In the genomic region with DNA sequence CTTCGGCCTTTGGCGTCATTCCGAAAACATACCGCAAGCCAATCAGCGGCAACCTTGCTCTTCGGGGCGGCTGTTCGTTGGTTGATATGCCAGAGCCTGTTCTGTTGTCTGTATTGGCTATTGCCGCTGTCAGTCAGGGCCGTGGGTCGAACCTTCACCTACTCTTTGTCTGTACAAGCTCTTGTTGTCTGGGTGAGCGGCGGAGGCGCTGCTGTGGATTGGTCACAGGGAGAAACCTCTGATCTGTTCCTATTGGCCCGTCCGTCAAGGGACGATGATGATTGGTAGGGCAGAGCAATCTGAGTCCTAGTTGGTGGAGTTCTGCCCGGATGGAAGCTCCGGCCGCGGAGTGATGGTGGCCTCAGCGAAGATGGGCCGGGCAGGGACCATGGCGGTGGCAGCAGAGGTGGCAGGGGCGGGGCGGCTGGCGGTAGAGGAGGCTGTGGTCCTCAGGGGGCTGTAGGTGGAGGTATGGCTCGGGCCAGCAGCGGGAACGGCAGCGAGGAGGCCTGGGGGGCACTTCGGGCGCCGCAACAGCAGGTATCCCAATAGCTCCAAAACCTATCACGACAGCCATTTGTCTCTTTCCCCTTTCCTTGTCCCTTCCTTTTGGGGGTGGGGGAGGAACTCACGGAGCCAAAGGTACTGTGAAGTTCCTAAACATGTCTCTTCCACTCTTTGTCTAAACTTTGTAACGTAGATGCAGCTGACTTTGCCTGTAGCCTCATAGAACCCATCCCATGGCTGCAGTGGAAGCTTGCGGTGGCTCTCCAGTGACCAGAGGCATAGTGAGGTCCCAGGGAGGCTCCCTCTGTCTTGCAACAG, we compare ENCODE assay signal across 1 cellular context.
A peak's percentile ranks its signal among the peaks of the same experiment; 100 is the strongest.
TF ChIP-seq lines count a peak whose summit lies in the region.

A gene (plus strand): TSS at position 307 of the 825 bp plus-strand sequence. CDS start 165 bp downstream, at position 472.

TF ChIP-seq in GM12878, 131 proteins besides CTCF, POLR2A, EP300 and RAD21 (continued from another document and continues in another):
- TF ChIP-seq, protein P1, sequence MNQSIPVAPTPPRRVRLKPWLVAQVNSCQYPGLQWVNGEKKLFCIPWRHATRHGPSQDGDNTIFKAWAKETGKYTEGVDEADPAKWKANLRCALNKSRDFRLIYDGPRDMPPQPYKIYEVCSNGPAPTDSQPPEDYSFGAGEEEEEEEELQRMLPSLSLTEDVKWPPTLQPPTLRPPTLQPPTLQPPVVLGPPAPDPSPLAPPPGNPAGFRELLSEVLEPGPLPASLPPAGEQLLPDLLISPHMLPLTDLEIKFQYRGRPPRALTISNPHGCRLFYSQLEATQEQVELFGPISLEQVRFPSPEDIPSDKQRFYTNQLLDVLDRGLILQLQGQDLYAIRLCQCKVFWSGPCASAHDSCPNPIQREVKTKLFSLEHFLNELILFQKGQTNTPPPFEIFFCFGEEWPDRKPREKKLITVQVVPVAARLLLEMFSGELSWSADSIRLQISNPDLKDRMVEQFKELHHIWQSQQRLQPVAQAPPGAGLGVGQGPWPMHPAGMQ (IDR thresholded peaks at IDR 0.05; ENCODE audit: borderline replicate concordance) = no peak
- TF ChIP-seq DPF2 (IDR thresholded peaks at IDR 0.05) (peak; percentile 97), IKZF2 (IDR thresholded peaks at IDR 0.05) (no peak), BCL11A (IDR thresholded peaks at IDR 0.05; ENCODE audit: low read depth, low read length) (no peak), RB1 (IDR thresholded peaks at IDR 0.05; ENCODE audit: borderline replicate concordance) (0 out of 2 replicates have a peak, but pooled peaks have one; percentile 27), FOXM1 (IDR thresholded peaks at IDR 0.05; ENCODE audit: low read depth, low read length) (peak; percentile 56; the same call in 1 of the 2 replicates), SPI1 (IDR thresholded peaks at IDR 0.05; ENCODE audit: borderline replicate concordance, insufficient read depth, low read depth, low read length) (no peak), WRNIP1 (IDR thresholded peaks at IDR 0.05; ENCODE audit: borderline replicate concordance, low read depth, low read length) (no peak), SMC3 (IDR thresholded peaks at IDR 0.05; ENCODE audit: borderline replicate concordance, low read length) (no peak), ZBED1 (IDR thresholded peaks at IDR 0.05; ENCODE audit: borderline replicate concordance) (peak; percentile 47), YY1 (IDR thresholded peaks at IDR 0.05; ENCODE audit: low read depth, low read length) (peak; percentile 90), PAX8 (IDR thresholded peaks at IDR 0.05) (no peak), JUNB (IDR thresholded peaks at IDR 0.05) (no peak), ZNF217 (IDR thresholded peaks at IDR 0.05) (no peak), HDGF (IDR thresholded peaks at IDR 0.05) (peak; percentile 68; the same call in 1 of the 2 replicates), ZNF622 (IDR thresholded peaks at IDR 0.05) (no peak), TCF12 (IDR thresholded peaks at IDR 0.05; ENCODE audit: low read depth, low read length) (no peak), MEF2A (IDR thresholded peaks at IDR 0.05; ENCODE audit: insufficient read depth, low read depth, low read length) (no peak)
- TF ChIP-seq, protein P2, sequence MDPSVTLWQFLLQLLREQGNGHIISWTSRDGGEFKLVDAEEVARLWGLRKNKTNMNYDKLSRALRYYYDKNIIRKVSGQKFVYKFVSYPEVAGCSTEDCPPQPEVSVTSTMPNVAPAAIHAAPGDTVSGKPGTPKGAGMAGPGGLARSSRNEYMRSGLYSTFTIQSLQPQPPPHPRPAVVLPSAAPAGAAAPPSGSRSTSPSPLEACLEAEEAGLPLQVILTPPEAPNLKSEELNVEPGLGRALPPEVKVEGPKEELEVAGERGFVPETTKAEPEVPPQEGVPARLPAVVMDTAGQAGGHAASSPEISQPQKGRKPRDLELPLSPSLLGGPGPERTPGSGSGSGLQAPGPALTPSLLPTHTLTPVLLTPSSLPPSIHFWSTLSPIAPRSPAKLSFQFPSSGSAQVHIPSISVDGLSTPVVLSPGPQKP (IDR thresholded peaks at IDR 0.05; ENCODE audit: low read depth, low read length) = no peak
- TF ChIP-seq, protein P3, sequence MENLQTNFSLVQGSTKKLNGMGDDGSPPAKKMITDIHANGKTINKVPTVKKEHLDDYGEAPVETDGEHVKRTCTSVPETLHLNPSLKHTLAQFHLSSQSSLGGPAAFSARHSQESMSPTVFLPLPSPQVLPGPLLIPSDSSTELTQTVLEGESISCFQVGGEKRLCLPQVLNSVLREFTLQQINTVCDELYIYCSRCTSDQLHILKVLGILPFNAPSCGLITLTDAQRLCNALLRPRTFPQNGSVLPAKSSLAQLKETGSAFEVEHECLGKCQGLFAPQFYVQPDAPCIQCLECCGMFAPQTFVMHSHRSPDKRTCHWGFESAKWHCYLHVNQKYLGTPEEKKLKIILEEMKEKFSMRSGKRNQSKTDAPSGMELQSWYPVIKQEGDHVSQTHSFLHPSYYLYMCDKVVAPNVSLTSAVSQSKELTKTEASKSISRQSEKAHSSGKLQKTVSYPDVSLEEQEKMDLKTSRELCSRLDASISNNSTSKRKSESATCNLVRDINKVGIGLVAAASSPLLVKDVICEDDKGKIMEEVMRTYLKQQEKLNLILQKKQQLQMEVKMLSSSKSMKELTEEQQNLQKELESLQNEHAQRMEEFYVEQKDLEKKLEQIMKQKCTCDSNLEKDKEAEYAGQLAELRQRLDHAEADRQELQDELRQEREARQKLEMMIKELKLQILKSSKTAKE (IDR thresholded peaks at IDR 0.05; ENCODE audit: low read depth, poor library complexity, severe bottlenecking) = peak; percentile 67
- TF ChIP-seq, protein P4, sequence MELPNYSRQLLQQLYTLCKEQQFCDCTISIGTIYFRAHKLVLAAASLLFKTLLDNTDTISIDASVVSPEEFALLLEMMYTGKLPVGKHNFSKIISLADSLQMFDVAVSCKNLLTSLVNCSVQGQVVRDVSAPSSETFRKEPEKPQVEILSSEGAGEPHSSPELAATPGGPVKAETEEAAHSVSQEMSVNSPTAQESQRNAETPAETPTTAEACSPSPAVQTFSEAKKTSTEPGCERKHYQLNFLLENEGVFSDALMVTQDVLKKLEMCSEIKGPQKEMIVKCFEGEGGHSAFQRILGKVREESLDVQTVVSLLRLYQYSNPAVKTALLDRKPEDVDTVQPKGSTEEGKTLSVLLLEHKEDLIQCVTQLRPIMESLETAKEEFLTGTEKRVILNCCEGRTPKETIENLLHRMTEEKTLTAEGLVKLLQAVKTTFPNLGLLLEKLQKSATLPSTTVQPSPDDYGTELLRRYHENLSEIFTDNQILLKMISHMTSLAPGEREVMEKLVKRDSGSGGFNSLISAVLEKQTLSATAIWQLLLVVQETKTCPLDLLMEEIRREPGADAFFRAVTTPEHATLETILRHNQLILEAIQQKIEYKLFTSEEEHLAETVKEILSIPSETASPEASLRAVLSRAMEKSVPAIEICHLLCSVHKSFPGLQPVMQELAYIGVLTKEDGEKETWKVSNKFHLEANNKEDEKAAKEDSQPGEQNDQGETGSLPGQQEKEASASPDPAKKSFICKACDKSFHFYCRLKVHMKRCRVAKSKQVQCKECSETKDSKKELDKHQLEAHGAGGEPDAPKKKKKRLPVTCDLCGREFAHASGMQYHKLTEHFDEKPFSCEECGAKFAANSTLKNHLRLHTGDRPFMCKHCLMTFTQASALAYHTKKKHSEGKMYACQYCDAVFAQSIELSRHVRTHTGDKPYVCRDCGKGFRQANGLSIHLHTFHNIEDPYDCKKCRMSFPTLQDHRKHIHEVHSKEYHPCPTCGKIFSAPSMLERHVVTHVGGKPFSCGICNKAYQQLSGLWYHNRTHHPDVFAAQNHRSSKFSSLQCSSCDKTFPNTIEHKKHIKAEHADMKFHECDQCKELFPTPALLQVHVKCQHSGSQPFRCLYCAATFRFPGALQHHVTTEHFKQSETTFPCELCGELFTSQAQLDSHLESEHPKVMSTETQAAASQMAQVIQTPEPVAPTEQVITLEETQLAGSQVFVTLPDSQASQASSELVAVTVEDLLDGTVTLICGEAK (IDR thresholded peaks at IDR 0.05; ENCODE audit: borderline replicate concordance) = peak; percentile 74
- TF ChIP-seq, protein P5, sequence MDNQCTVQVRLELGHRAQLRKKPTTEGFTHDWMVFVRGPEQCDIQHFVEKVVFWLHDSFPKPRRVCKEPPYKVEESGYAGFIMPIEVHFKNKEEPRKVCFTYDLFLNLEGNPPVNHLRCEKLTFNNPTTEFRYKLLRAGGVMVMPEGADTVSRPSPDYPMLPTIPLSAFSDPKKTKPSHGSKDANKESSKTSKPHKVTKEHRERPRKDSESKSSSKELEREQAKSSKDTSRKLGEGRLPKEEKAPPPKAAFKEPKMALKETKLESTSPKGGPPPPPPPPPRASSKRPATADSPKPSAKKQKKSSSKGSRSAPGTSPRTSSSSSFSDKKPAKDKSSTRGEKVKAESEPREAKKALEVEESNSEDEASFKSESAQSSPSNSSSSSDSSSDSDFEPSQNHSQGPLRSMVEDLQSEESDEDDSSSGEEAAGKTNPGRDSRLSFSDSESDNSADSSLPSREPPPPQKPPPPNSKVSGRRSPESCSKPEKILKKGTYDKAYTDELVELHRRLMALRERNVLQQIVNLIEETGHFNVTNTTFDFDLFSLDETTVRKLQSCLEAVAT (IDR thresholded peaks at IDR 0.05) = no peak
- TF ChIP-seq, protein P6, sequence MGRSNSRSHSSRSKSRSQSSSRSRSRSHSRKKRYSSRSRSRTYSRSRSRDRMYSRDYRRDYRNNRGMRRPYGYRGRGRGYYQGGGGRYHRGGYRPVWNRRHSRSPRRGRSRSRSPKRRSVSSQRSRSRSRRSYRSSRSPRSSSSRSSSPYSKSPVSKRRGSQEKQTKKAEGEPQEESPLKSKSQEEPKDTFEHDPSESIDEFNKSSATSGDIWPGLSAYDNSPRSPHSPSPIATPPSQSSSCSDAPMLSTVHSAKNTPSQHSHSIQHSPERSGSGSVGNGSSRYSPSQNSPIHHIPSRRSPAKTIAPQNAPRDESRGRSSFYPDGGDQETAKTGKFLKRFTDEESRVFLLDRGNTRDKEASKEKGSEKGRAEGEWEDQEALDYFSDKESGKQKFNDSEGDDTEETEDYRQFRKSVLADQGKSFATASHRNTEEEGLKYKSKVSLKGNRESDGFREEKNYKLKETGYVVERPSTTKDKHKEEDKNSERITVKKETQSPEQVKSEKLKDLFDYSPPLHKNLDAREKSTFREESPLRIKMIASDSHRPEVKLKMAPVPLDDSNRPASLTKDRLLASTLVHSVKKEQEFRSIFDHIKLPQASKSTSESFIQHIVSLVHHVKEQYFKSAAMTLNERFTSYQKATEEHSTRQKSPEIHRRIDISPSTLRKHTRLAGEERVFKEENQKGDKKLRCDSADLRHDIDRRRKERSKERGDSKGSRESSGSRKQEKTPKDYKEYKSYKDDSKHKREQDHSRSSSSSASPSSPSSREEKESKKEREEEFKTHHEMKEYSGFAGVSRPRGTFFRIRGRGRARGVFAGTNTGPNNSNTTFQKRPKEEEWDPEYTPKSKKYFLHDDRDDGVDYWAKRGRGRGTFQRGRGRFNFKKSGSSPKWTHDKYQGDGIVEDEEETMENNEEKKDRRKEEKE (IDR thresholded peaks at IDR 0.05) = no peak
- TF ChIP-seq, protein P7, sequence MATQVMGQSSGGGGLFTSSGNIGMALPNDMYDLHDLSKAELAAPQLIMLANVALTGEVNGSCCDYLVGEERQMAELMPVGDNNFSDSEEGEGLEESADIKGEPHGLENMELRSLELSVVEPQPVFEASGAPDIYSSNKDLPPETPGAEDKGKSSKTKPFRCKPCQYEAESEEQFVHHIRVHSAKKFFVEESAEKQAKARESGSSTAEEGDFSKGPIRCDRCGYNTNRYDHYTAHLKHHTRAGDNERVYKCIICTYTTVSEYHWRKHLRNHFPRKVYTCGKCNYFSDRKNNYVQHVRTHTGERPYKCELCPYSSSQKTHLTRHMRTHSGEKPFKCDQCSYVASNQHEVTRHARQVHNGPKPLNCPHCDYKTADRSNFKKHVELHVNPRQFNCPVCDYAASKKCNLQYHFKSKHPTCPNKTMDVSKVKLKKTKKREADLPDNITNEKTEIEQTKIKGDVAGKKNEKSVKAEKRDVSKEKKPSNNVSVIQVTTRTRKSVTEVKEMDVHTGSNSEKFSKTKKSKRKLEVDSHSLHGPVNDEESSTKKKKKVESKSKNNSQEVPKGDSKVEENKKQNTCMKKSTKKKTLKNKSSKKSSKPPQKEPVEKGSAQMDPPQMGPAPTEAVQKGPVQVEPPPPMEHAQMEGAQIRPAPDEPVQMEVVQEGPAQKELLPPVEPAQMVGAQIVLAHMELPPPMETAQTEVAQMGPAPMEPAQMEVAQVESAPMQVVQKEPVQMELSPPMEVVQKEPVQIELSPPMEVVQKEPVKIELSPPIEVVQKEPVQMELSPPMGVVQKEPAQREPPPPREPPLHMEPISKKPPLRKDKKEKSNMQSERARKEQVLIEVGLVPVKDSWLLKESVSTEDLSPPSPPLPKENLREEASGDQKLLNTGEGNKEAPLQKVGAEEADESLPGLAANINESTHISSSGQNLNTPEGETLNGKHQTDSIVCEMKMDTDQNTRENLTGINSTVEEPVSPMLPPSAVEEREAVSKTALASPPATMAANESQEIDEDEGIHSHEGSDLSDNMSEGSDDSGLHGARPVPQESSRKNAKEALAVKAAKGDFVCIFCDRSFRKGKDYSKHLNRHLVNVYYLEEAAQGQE (IDR thresholded peaks at IDR 0.05; ENCODE audit: low read depth, low read length) = no peak
- TF ChIP-seq, protein P8, sequence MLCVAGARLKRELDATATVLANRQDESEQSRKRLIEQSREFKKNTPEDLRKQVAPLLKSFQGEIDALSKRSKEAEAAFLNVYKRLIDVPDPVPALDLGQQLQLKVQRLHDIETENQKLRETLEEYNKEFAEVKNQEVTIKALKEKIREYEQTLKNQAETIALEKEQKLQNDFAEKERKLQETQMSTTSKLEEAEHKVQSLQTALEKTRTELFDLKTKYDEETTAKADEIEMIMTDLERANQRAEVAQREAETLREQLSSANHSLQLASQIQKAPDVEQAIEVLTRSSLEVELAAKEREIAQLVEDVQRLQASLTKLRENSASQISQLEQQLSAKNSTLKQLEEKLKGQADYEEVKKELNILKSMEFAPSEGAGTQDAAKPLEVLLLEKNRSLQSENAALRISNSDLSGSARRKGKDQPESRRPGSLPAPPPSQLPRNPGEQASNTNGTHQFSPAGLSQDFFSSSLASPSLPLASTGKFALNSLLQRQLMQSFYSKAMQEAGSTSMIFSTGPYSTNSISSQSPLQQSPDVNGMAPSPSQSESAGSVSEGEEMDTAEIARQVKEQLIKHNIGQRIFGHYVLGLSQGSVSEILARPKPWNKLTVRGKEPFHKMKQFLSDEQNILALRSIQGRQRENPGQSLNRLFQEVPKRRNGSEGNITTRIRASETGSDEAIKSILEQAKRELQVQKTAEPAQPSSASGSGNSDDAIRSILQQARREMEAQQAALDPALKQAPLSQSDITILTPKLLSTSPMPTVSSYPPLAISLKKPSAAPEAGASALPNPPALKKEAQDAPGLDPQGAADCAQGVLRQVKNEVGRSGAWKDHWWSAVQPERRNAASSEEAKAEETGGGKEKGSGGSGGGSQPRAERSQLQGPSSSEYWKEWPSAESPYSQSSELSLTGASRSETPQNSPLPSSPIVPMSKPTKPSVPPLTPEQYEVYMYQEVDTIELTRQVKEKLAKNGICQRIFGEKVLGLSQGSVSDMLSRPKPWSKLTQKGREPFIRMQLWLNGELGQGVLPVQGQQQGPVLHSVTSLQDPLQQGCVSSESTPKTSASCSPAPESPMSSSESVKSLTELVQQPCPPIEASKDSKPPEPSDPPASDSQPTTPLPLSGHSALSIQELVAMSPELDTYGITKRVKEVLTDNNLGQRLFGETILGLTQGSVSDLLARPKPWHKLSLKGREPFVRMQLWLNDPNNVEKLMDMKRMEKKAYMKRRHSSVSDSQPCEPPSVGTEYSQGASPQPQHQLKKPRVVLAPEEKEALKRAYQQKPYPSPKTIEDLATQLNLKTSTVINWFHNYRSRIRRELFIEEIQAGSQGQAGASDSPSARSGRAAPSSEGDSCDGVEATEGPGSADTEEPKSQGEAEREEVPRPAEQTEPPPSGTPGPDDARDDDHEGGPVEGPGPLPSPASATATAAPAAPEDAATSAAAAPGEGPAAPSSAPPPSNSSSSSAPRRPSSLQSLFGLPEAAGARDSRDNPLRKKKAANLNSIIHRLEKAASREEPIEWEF (IDR thresholded peaks at IDR 0.05; ENCODE audit: insufficient replicate concordance, low read depth, low read length) = no peak
